ENCODE assay signal across 9 cellular contexts in genomic region chr6:109091314-109092009, GRCh38. TPM values are rescaled to one million over a fixed set of nuclear protein-coding genes. Genes with fewer than 3 reads are reported as not detected.
A peak's percentile ranks its signal among the peaks of the same experiment; 100 is the strongest.
DNase-seq lines count a peak whose midpoint lies in the region; ATAC-seq and TF ChIP-seq lines count a peak whose summit lies in the region.
"Had no signal": no experiment of that assay in that cellular context is flagged by ENCODE, and none has a peak within 500 bp of the region (broad histone marks: within the 10 kb centered on the region; RNA-seq: fewer than 3 reads in every experiment).

No MANE protein-coding gene starts in this region.

- peak overlapping the region; percentile 40 for H3K27ac Mint-ChIP-seq in activated T-cell treated with anti-CD3 and anti-CD28 coated beads, Interleukin-2, amount 50 U/mL, for 72 hours
- H3K27ac Mint-ChIP-seq in activated T-helper 1 cell treated with anti-CD3 and anti-CD28 coated beads, Interleukin-12 subunit alpha, Interleukin-12 subunit beta, Interleukin-2, Interleukin-4 antibody, amounts not matched to agents 30 ng/mL and 10 ng/mL and 1 ng/mL, durations not matched to agents 14 hours and 24 hours and 36 hours: no peak overlapping the region
- H3K27ac Mint-ChIP-seq in immature natural killer cell: peak overlapping the region in 1 of 6 donors; percentile 45

- H3K36me3 ChIP-seq in stomach: no peaks in the 10 kb centered on the region

- peaks cover 39% of the 10 kb centered on the region for H3K4me1 Mint-ChIP-seq in activated T-cell treated with anti-CD3 and anti-CD28 coated beads, Interleukin-2, amount 50 U/mL, for 72 hours (ENCODE audit: low read depth)
- H3K4me1 Mint-ChIP-seq in activated T-helper 1 cell treated with anti-CD3 and anti-CD28 coated beads, Interleukin-12 subunit alpha, Interleukin-12 subunit beta, Interleukin-2, Interleukin-4 antibody, amounts not matched to agents 30 ng/mL and 10 ng/mL and 1 ng/mL, durations not matched to agents 14 hours and 24 hours and 36 hours (ENCODE audit: low read depth): peaks cover 39% of the 10 kb centered on the region
- H3K4me1 Mint-ChIP-seq in immature natural killer cell: peaks cover 47 to 74% of the 10 kb centered on the region in 2 donors

- peaks cover 14 to 77% (median 44%) of the 10 kb centered on the region in 4 donors for H3K4me1 ChIP-seq in stomach

- H3K9me3 ChIP-seq in stomach: no peaks in the 10 kb centered on the region

- ATAC-seq in activated T-cell treated with anti-CD3 and anti-CD28 coated beads, Interleukin-2, amount 50 U/mL, for 72 hours (replicated peaks in 1 of 2): no peak
- no peak for ATAC-seq in GM19397 (IDR thresholded peaks at IDR 0.05; ENCODE audit: unreplicated experiment)

- WGBS in stomach, 5 donors: 87 to 91% (median 88%) methylated on average over 5 of the region's 5 CpGs

- peak overlapping the region; percentile 60 to 75 (median 68) for H3K4me3 ChIP-seq in stomach

- TF ChIP-seq EP300 in stomach (IDR thresholded peaks at IDR 0.05): no peak

- H3K27me3 Mint-ChIP-seq in activated T-cell treated with anti-CD3 and anti-CD28 coated beads, Interleukin-2, amount 50 U/mL, for 72 hours (ENCODE audit: low read depth): no peaks in the 10 kb centered on the region
- H3K27me3 Mint-ChIP-seq in activated T-helper 1 cell treated with anti-CD3 and anti-CD28 coated beads, Interleukin-12 subunit alpha, Interleukin-12 subunit beta, Interleukin-2, Interleukin-4 antibody, amounts not matched to agents 30 ng/mL and 10 ng/mL and 1 ng/mL, durations not matched to agents 14 hours and 24 hours and 36 hours (ENCODE audit: insufficient read depth): no peaks in the 10 kb centered on the region
- peaks cover 6 to 11% (median 10%) of the 10 kb centered on the region in 3 donors for H3K27me3 Mint-ChIP-seq in immature natural killer cell (ENCODE audit: low read depth in 3 of 3)

- no peak for TF ChIP-seq CTCF in stomach (IDR thresholded peaks at IDR 0.05)

- peak overlapping the region; percentile 75 to 85 for H3K4me3 Mint-ChIP-seq in activated T-cell treated with anti-CD3 and anti-CD28 coated beads, Interleukin-2, amount 50 U/mL, for 72 hours
- peak overlapping the region; percentile 71 for H3K4me3 Mint-ChIP-seq in activated T-helper 1 cell treated with anti-CD3 and anti-CD28 coated beads, Interleukin-12 subunit alpha, Interleukin-12 subunit beta, Interleukin-2, Interleukin-4 antibody, amounts not matched to agents 30 ng/mL and 10 ng/mL and 1 ng/mL, durations not matched to agents 14 hours and 24 hours and 36 hours
- peak overlapping the region; percentile 67 to 97 (median 93) for H3K4me3 Mint-ChIP-seq in immature natural killer cell

- no peaks in the 10 kb centered on the region for H3K27me3 ChIP-seq in stomach

- intact Hi-C loops in activated T-helper 1 cell treated with anti-CD3 and anti-CD28 coated beads, Interleukin-12 subunit alpha, Interleukin-12 subunit beta, Interleukin-2, Interleukin-4 antibody, amounts not matched to agents 30 ng/mL and 10 ng/mL and 1 ng/mL, durations not matched to agents 14 hours and 24 hours and 36 hours (cut with micrococcal nuclease): no loop called here
- intact Hi-C loops in stomach (cut with DNase I; ENCODE audit: low total_unique reads): no loop called here

- no peaks in the 10 kb centered on the region for H3K36me3 Mint-ChIP-seq in activated T-cell treated with anti-CD3 and anti-CD28 coated beads, Interleukin-2, amount 50 U/mL, for 72 hours (ENCODE audit: insufficient read depth in 2 of 2)
- no peaks in the 10 kb centered on the region for H3K36me3 Mint-ChIP-seq in activated T-helper 1 cell treated with anti-CD3 and anti-CD28 coated beads, Interleukin-12 subunit alpha, Interleukin-12 subunit beta, Interleukin-2, Interleukin-4 antibody, amounts not matched to agents 30 ng/mL and 10 ng/mL and 1 ng/mL, durations not matched to agents 14 hours and 24 hours and 36 hours (ENCODE audit: low read depth)
- no peaks in the 10 kb centered on the region for H3K36me3 Mint-ChIP-seq in immature natural killer cell

- DNase-seq in activated T-cell treated with anti-CD3 and anti-CD28 coated beads, Interleukin-2, amount 50 U/mL, for 72 hours: no peak
- DNase-seq in activated T-cell treated with anti-CD3 and anti-CD28 coated beads, Interleukin-2, amount 50 U/mL, for 1 hour: no peak
- no peak for DNase-seq in activated T-helper 1 cell treated with anti-CD3 and anti-CD28 coated beads, Interleukin-12 subunit alpha, Interleukin-12 subunit beta, Interleukin-2, Interleukin-4 antibody, amounts not matched to agents 30 ng/mL and 10 ng/mL and 1 ng/mL, durations not matched to agents 14 hours and 24 hours and 36 hours (ENCODE audit: low spot score)
- DNase-seq in immature natural killer cell (no peak), stomach (no peak), NCI-H2107 treated with DMSO at 0.1 percent for 48 hours (lab: John Stamatoyannopoulos, UW; ENCODE audit: unreplicated experiment) (no peak), NCI-H2081 treated with DMSO at 0.1 percent for 48 hours (lab: John Stamatoyannopoulos, UW) (no peak)
- DNase-seq: stimulated activated naive CD4-positive, alpha-beta T cell had no signal

- no peak for TF ChIP-seq POLR2A in stomach (IDR thresholded peaks at IDR 0.05)

- H3K27ac ChIP-seq in stomach: no peak overlapping the region

- H3K9me3 Mint-ChIP-seq in activated T-cell treated with anti-CD3 and anti-CD28 coated beads, Interleukin-2, amount 50 U/mL, for 72 hours: no peaks in the 10 kb centered on the region
- no peaks in the 10 kb centered on the region for H3K9me3 Mint-ChIP-seq in activated T-helper 1 cell treated with anti-CD3 and anti-CD28 coated beads, Interleukin-12 subunit alpha, Interleukin-12 subunit beta, Interleukin-2, Interleukin-4 antibody, amounts not matched to agents 30 ng/mL and 10 ng/mL and 1 ng/mL, durations not matched to agents 14 hours and 24 hours and 36 hours
- no peaks in the 10 kb centered on the region for H3K9me3 Mint-ChIP-seq in immature natural killer cell

RNA-seq across cellular contexts. Expression of gene SESN1, which starts 3.2 kb away (rescaled TPM):
- total RNA-seq in activated T-cell treated with anti-CD3 and anti-CD28 coated beads, Interleukin-2, amount 50 U/mL, for 72 hours: 10 to 100 TPM; 16.2 to 25.7 TPM
- 13.2 and 13.6 TPM in 2 replicates for total RNA-seq in activated T-helper 1 cell treated with anti-CD3 and anti-CD28 coated beads, Interleukin-12 subunit alpha, Interleukin-12 subunit beta, Interleukin-2, Interleukin-4 antibody, amounts not matched to agents 30 ng/mL and 10 ng/mL and 1 ng/mL, durations not matched to agents 14 hours and 24 hours and 36 hours
- polyA plus RNA-seq in immature natural killer cell (10 to 100 TPM; 14.9 to 26.4 (median 20.9) TPM), stomach (10 to 100 TPM; 20.7 to 38.5 (median 28.1) TPM)
- total RNA-seq in stomach: 100 to 1,000 TPM in 2 of 5 donors, 10 to 100 TPM in 3; 11.0 to 201 (median 40.2) TPM

RNA-seq across cellular contexts. Expression of gene CEP57L1, which starts 3.8 kb away (rescaled TPM):
- 10 to 100 TPM; 21.8 to 22.3 TPM for total RNA-seq in activated T-cell treated with anti-CD3 and anti-CD28 coated beads, Interleukin-2, amount 50 U/mL, for 72 hours
- 13.5 and 16.3 TPM in 2 replicates for total RNA-seq in activated T-helper 1 cell treated with anti-CD3 and anti-CD28 coated beads, Interleukin-12 subunit alpha, Interleukin-12 subunit beta, Interleukin-2, Interleukin-4 antibody, amounts not matched to agents 30 ng/mL and 10 ng/mL and 1 ng/mL, durations not matched to agents 14 hours and 24 hours and 36 hours
- polyA plus RNA-seq in immature natural killer cell: 1 to 10 TPM; 2.9 to 7.5 (median 6.9) TPM
- total RNA-seq in stomach: 10 to 100 TPM in 4 of 5 donors, not detected in 1; 13.8 to 63.6 (median 29.4) TPM
- polyA plus RNA-seq in stomach: 10 to 100 TPM in 1 of 3 donors, 1 to 10 TPM in 2; 4.5 to 10.3 (median 6.1) TPM
